ENCODE assay signal across 12 cellular contexts in the genomic region with DNA sequence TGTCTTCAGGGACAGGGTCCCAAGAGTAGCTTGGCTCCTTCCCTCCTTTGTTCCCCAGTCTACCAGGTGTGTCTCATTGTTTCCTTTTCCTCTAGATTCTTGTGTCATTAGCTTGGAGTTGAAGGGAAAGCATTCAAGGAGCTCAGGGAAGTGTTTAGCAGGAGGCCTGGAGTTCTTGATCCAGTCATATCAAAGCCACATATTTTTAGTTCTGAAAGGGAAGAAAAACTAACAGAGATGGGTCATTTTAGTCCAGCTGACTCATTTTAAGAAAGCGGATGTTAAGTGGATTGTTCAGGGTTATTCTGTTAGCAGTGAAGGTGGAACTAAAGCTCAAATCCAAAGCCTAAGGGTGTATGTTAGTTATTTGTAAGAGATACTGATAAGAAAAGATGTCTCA. TPM values are rescaled to one million over a fixed set of nuclear protein-coding genes. Genes with fewer than 3 reads are reported as not detected.
DNase-seq lines count a peak whose midpoint lies in the region; ATAC-seq, FAIRE-seq and TF ChIP-seq lines count a peak whose summit lies in the region.
"Had no signal": no experiment of that assay in that cellular context is flagged by ENCODE, and none has a peak within 500 bp of the region (broad histone marks: within the 10 kb centered on the region; RNA-seq: fewer than 3 reads in every experiment).

No MANE protein-coding gene starts in this region.

- no peak overlapping the region for H3K18ac ChIP-seq in H9 (ENCODE audit: insufficient read length, low read depth, low read length)

- H3K4me3 ChIP-seq in astrocyte (ENCODE audit: insufficient read depth, low read depth, low read length): peak overlapping the region; percentile 50
- no peak overlapping the region for H3K4me3 ChIP-seq in hepatocyte
- peak overlapping the region in 1 of 3 donors; percentile 69 for H3K4me3 ChIP-seq in skeletal muscle tissue (ENCODE audit: low read length in 3 of 3)

- H3K36me3 Mint-ChIP-seq in H9 (ENCODE audit: insufficient read depth in 1 of 3, low read depth in 3 of 3) (peaks cover 0 to 10% (median 7%) of the 10 kb centered on the region in 3 experiments; a peak in 4 of 7 replicates), astrocyte (ENCODE audit: low read depth, unreplicated experiment) (peaks cover 4% of the 10 kb centered on the region)
- H3K36me3 Mint-ChIP-seq: naive B cell had no signal

- H3K9me3 ChIP-seq in H9 (ENCODE audit: control insufficient read depth, low read depth, low read length) (no peaks in the 10 kb centered on the region), astrocyte (ENCODE audit: insufficient read depth, low read depth, low read length) (no peaks in the 10 kb centered on the region), hepatocyte (ENCODE audit: low read depth) (no peaks in the 10 kb centered on the region), skeletal muscle tissue (ENCODE audit: control insufficient read depth in 3 of 3, low read length in 3 of 3) (no peaks in the 10 kb centered on the region)

- no peaks in the 10 kb centered on the region; the same call in 1 of the 2 replicates for H3K79me2 ChIP-seq in H9 (ENCODE audit: insufficient read depth, low read length)
- H3K79me2 ChIP-seq in astrocyte (ENCODE audit: insufficient read depth, low read length): peaks cover 9% of the 10 kb centered on the region
- H3K79me2 ChIP-seq in hepatocyte: peaks cover 4% of the 10 kb centered on the region

- H3K9me3 Mint-ChIP-seq in H9: no peaks in the 10 kb centered on the region
- H3K9me3 Mint-ChIP-seq in astrocyte (ENCODE audit: unreplicated experiment): no peaks in the 10 kb centered on the region
- H3K9me3 Mint-ChIP-seq: naive B cell had no signal

- whole genome bisulfite sequencing in H9 (ENCODE audit: extremely low coverage, insufficient read length, low lambda C conversion rate): no CpG with 5 or more reads among the region's 1 CpG
- 76% methylated on average over 1 of the region's 1 CpG for WGBS in hepatocyte (ENCODE audit: low lambda C conversion rate, missing lambda C conversion rate)

- no peak for TF ChIP-seq CTCF in H9 (conservative IDR thresholded peaks at IDR 0.05)
- no peak for TF ChIP-seq CTCF in astrocyte (IDR thresholded peaks at IDR 0.05; ENCODE audit: insufficient read depth, low read depth, low read length)
- no peak for TF ChIP-seq CTCF in hepatocyte (IDR thresholded peaks at IDR 0.05; ENCODE audit: poor library complexity)

- H3T11ph ChIP-seq in H9 (ENCODE audit: low read length): no peak overlapping the region

- DNase-seq in H9: no peak
- peak; percentile 13 for DNase-seq in astrocyte (ENCODE audit: low read depth)
- DNase-seq in hepatocyte (ENCODE audit: low spot score): no peak
- no peak for DNase-seq in NCI-H774 (lab: John Stamatoyannopoulos, UW)
- no peak for DNase-seq in activated T-cell treated with anti-CD3 and anti-CD28 coated beads for 4 hours
- no peak for DNase-seq in OCI-M1 (lab: John Stamatoyannopoulos, UW)
- DNase-seq: Kasumi-1, naive B cell had no signal

- H3K4ac ChIP-seq in H9 (ENCODE audit: low read depth, low read length): no peak overlapping the region

- no peak overlapping the region for H2AFZ ChIP-seq in H9 (ENCODE audit: low read length)
- peak overlapping the region; percentile 53 for H2AFZ ChIP-seq in astrocyte (ENCODE audit: low read depth, low read length)
- H2AFZ ChIP-seq in hepatocyte: no peak overlapping the region

- H4K20me1 ChIP-seq in H9 (ENCODE audit: control insufficient read depth, insufficient read depth, insufficient read length) (no peaks in the 10 kb centered on the region), astrocyte (ENCODE audit: insufficient read depth, low read length) (no peaks in the 10 kb centered on the region), hepatocyte (ENCODE audit: insufficient read depth, poor library complexity, severe bottlenecking) (no peaks in the 10 kb centered on the region)

- no peaks in the 10 kb centered on the region for H3K79me1 ChIP-seq in H9 (ENCODE audit: insufficient read depth, low read depth, low read length, poor library complexity, severe bottlenecking)

- peak overlapping the region; percentile 42 for H3K9ac ChIP-seq in H9 (ENCODE audit: extremely low read depth, insufficient read length, low read length)
- H3K9ac ChIP-seq in astrocyte (ENCODE audit: low read length): peak overlapping the region; percentile 69
- H3K9ac ChIP-seq in skeletal muscle tissue (ENCODE audit: low read depth in 1 of 3, low read length in 3 of 3): peak overlapping the region in 1 of 3 donors; percentile 17

- H3K23me2 ChIP-seq in H9 (ENCODE audit: insufficient read length, low read depth, low read length, poor library complexity, severe bottlenecking): peaks cover 12% of the 10 kb centered on the region

- H3K36me3 ChIP-seq in astrocyte (ENCODE audit: insufficient read depth, low read length) (no peaks in the 10 kb centered on the region), hepatocyte (replicated peaks; ENCODE audit: insufficient read depth, low read depth) (no peaks in the 10 kb centered on the region), skeletal muscle tissue (ENCODE audit: control insufficient read depth in 3 of 3, insufficient read depth in 3 of 3, low read length in 3 of 3) (peaks cover 0 to 2% (median 2%) of the 10 kb centered on the region in 3 donors)

- no peak for FAIRE-seq in astrocyte (lab: Jason Lieb, UNC)
- FAIRE-seq: urothelium cell line had no signal

- H3K4me1 Mint-ChIP-seq in H9: peaks cover 34 to 36% of the 10 kb centered on the region in 2 experiments
- H3K4me1 Mint-ChIP-seq in astrocyte (ENCODE audit: low read depth, unreplicated experiment): peaks cover 9% of the 10 kb centered on the region

- H3K27ac Mint-ChIP-seq in H9 (peak overlapping the region; percentile 17 to 92 (median 76); a peak in 3 of 7 replicates), astrocyte (ENCODE audit: unreplicated experiment) (no peak overlapping the region)

- H3K27ac ChIP-seq in H9 (ENCODE audit: insufficient read length, low read depth, low read length) (no peak overlapping the region), astrocyte (ENCODE audit: low read depth, low read length) (peak overlapping the region; percentile 32), hepatocyte (peak overlapping the region; percentile 89), skeletal muscle tissue (ENCODE audit: low read depth, low read length) (peak overlapping the region; percentile 21)

- H2BK120ac ChIP-seq in H9 (ENCODE audit: low read depth, low read length, poor library complexity, severe bottlenecking): no peak overlapping the region

- H3K27me3 ChIP-seq in H9 (ENCODE audit: insufficient read depth, low read length): no peaks in the 10 kb centered on the region
- H3K27me3 ChIP-seq in astrocyte (ENCODE audit: insufficient read depth, low read length): no peaks in the 10 kb centered on the region
- H3K27me3 ChIP-seq in hepatocyte: no peaks in the 10 kb centered on the region
- H3K27me3 ChIP-seq in skeletal muscle tissue (ENCODE audit: control insufficient read depth in 3 of 3, insufficient read depth in 3 of 3, low read length in 3 of 3): no peaks in the 10 kb centered on the region

- no peak overlapping the region for H3K23ac ChIP-seq in H9 (ENCODE audit: insufficient read length, low read depth, low read length)

- no peaks in the 10 kb centered on the region for H3K9me2 ChIP-seq in hepatocyte (replicated peaks; ENCODE audit: insufficient read depth)

- no peak overlapping the region for H2BK20ac ChIP-seq in H9 (ENCODE audit: low read depth, low read length, poor library complexity, severe bottlenecking)

- no peak overlapping the region for H2BK5ac ChIP-seq in H9 (ENCODE audit: insufficient read length, low read length)

- H4K8ac ChIP-seq in H9 (replicated peaks; ENCODE audit: insufficient read length, low read depth, low read length): no peak overlapping the region

- no peak for TF ChIP-seq POLR2A in GM18505 (IDR thresholded peaks at IDR 0.05; ENCODE audit: borderline replicate concordance, extremely low read depth, insufficient read depth, insufficient read length)

- no peak overlapping the region for H2BK15ac ChIP-seq in H9 (ENCODE audit: low read depth, low read length)

- no peak overlapping the region for H4K5ac ChIP-seq in H9 (ENCODE audit: insufficient read length, low read depth, low read length)

- H3K4me1 ChIP-seq in H9 (ENCODE audit: insufficient read depth, low read length) (peaks cover 2% of the 10 kb centered on the region; the same call in 1 of the 2 replicates), astrocyte (ENCODE audit: insufficient read depth, low read length) (peaks cover 18% of the 10 kb centered on the region), hepatocyte (ENCODE audit: insufficient read depth) (peaks cover 12% of the 10 kb centered on the region), skeletal muscle tissue (ENCODE audit: control insufficient read depth in 3 of 3, insufficient read depth in 3 of 3, low read length in 3 of 3) (peaks cover 6 to 24% (median 14%) of the 10 kb centered on the region in 3 donors)

- no peak overlapping the region for H4K91ac ChIP-seq in H9 (ENCODE audit: insufficient read length, low read depth, low read length)

- no peak overlapping the region for H2BK12ac ChIP-seq in H9 (ENCODE audit: insufficient read length, low read depth, low read length)

- H3K27me3 Mint-ChIP-seq in H9 (ENCODE audit: low read depth) (no peaks in the 10 kb centered on the region), astrocyte (ENCODE audit: low read depth, unreplicated experiment) (no peaks in the 10 kb centered on the region)

- H3K4me2 ChIP-seq in H9 (ENCODE audit: insufficient read depth, insufficient read length, low read length) (peak overlapping the region; percentile 85), astrocyte (ENCODE audit: low read length) (peak overlapping the region; percentile 82), hepatocyte (peak overlapping the region; percentile 77)

- no peak overlapping the region for H3K56ac ChIP-seq in H9 (ENCODE audit: insufficient read length, low read depth, low read length)

- no peak overlapping the region for H3K14ac ChIP-seq in H9 (ENCODE audit: insufficient read depth, low read length)

- peak overlapping the region; percentile 58 to 78 for H3K4me3 Mint-ChIP-seq in H9
- H3K4me3 Mint-ChIP-seq in astrocyte (ENCODE audit: unreplicated experiment): peak overlapping the region; percentile 70

- H2AK5ac ChIP-seq in H9 (ENCODE audit: insufficient read length, low read length): no peak overlapping the region

- no peak for ATAC-seq in GM18505 (IDR thresholded peaks at IDR 0.05; ENCODE audit: unreplicated experiment)

RNA-seq across cellular contexts. Expression of a gene that starts 0.7 kb away (rescaled TPM):
- total RNA-seq in H9 (2021) (20.8 and 21.3 TPM in 2 replicates), astrocyte (7.9 and 9.6 TPM in 2 replicates), hepatocyte (11.3 and 15.4 TPM in 2 replicates), skeletal muscle tissue (54.8 TPM)
- polyA plus RNA-seq in hepatocyte: 7.2 and 16.5 TPM in 2 replicates
- total RNA-seq: NCI-H460 had no signal

RNA-seq across cellular contexts. Expression of a gene that starts 4.5 kb away (rescaled TPM):
- total RNA-seq in H9 (2021) (113 and 115 TPM in 2 replicates), astrocyte (99.9 and 100 TPM in 2 replicates), hepatocyte (145 and 148 TPM in 2 replicates), skeletal muscle tissue (99.2 TPM)
- 52.1 and 54.1 TPM in 2 replicates for polyA plus RNA-seq in hepatocyte

RNA-seq across cellular contexts. Expression of a gene that starts 9.0 kb away (rescaled TPM):
- 15.6 TPM in 2 replicates for total RNA-seq in H9 (2021)
- total RNA-seq in astrocyte: 4.8 and 6.3 TPM in 2 replicates
- total RNA-seq in hepatocyte: 1.8 and 3.6 TPM in 2 replicates
- polyA plus RNA-seq in hepatocyte: 4.4 and 7.1 TPM in 2 replicates
- 2.1 TPM for total RNA-seq in skeletal muscle tissue

RNA-seq across cellular contexts. Expression of a gene that starts 15.7 kb away (rescaled TPM):
- 42.0 and 43.2 TPM in 2 replicates for total RNA-seq in H9 (2021)
- 1.2 TPM in 2 replicates for total RNA-seq in astrocyte
- 2.4 and 4.6 TPM in 2 replicates for total RNA-seq in hepatocyte
- polyA plus RNA-seq in hepatocyte: 6.0 and 7.3 TPM in 2 replicates
- 2.1 TPM for total RNA-seq in skeletal muscle tissue
- total RNA-seq: NCI-H460 had no signal

RNA-seq across cellular contexts. Expression of a gene that starts 20.4 kb away (rescaled TPM):
- total RNA-seq in H9 (2021) (113 and 114 TPM in 2 replicates), astrocyte (63.7 and 65.0 TPM in 2 replicates), hepatocyte (41.9 and 43.1 TPM in 2 replicates), skeletal muscle tissue (37.6 TPM)
- polyA plus RNA-seq in hepatocyte: 82.5 and 88.4 TPM in 2 replicates
